11 cellular contexts compared by ENCODE assay signal in the genomic region with DNA sequence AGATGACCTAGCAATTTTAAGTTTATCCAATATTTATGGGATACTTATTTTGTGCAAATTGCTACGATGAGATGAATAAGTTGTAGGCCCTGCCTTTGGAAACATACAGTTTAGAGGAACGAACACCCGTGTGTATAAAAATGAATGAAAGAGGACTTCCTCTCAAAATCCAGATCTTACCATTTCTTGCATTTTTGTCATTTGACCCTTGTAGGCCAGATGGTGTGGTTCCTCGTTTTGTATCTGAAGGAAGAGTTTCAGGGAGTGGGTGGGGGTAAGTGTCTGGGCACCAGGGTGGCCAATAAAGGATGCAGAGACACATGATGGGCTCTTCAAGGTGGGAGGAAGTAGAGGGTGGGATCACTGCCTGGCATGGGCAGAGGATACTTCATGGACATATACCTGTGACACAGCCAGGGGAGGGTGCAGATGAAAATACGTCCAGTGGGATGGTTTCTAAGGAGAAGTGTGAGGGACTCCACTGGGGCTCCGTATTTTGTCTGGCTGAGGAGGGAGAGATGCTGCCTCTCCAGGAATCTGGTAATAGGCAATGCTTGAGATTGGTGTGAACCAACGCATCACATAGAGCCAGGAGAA. TPM values are rescaled to one million over a fixed set of nuclear protein-coding genes. Genes with fewer than 3 reads are reported as not detected.
A peak's percentile ranks its signal among the peaks of the same experiment; 100 is the strongest.
DNase-seq lines count a peak whose midpoint lies in the region; ATAC-seq, FAIRE-seq and TF ChIP-seq lines count a peak whose summit lies in the region.
"Had no signal": no experiment of that assay in that cellular context is flagged by ENCODE, and none has a peak within 500 bp of the region (broad histone marks: within the 10 kb centered on the region; RNA-seq: fewer than 3 reads in every experiment).

No MANE protein-coding gene starts in this region.

- H3K9me1 ChIP-seq in IMR-90 (ENCODE audit: insufficient read depth, low read length), result peaks cover 72% of the 10 kb centered on the region
- H3K9me1 ChIP-seq in K562 (ENCODE audit: control insufficient read depth, insufficient read depth, low read length), result no peaks in the 10 kb centered on the region

- in situ Hi-C loops in IMR-90 (cut with MboI; ENCODE audit: low sequenced_read_pairs), result no loop called here
- in situ Hi-C loops in K562 (cut with MboI), result no loop called here

- peaks cover 0 to 9% (median 0%) of the 10 kb centered on the region in 11 experiments; a peak in 3 of 22 replicates for H3K9me3 ChIP-seq in BLaER1 treated with 17β-estradiol and CSF1 and Interleukin-3, amounts not matched to agents 10 nM and 100 nM (replicated peaks in 1 of 11)
- H3K9me3 ChIP-seq in IMR-90 (ENCODE audit: control insufficient read depth, insufficient read depth, low read length) (no peaks in the 10 kb centered on the region), K562 (replicated peaks; ENCODE audit: control insufficient read depth, insufficient read depth, low read depth, low read length) (no peaks in the 10 kb centered on the region), H9 (ENCODE audit: control insufficient read depth, low read depth, low read length) (no peaks in the 10 kb centered on the region)
- H3K9me3 ChIP-seq: lower lobe of right lung had no signal

- H4K5ac ChIP-seq in IMR-90 (ENCODE audit: low read depth, low read length), result no peak overlapping the region
- no peak overlapping the region for H4K5ac ChIP-seq in H9 (ENCODE audit: insufficient read length, low read depth, low read length)

- H3K4me1 Mint-ChIP-seq in nephron (peaks cover 92% of the 10 kb centered on the region), H9 (peaks cover 61 to 64% of the 10 kb centered on the region in 2 experiments)

- H4K8ac ChIP-seq in IMR-90 (ENCODE audit: low read depth in 2 of 2, low read length in 2 of 2) (no peak overlapping the region), H9 (replicated peaks; ENCODE audit: insufficient read length, low read depth, low read length) (no peak overlapping the region)

- no peaks in the 10 kb centered on the region for H3K27me3 ChIP-seq in BLaER1 treated with 17β-estradiol and CSF1 and Interleukin-3, amounts not matched to agents 10 nM and 100 nM
- H3K27me3 ChIP-seq in IMR-90 (ENCODE audit: control insufficient read depth, insufficient read depth, low read length) (no peaks in the 10 kb centered on the region), K562 (ENCODE audit: control insufficient read depth in 2 of 2, insufficient read depth in 2 of 2, low read length in 2 of 2) (no peaks in the 10 kb centered on the region), H9 (ENCODE audit: insufficient read depth, low read length) (no peaks in the 10 kb centered on the region)

- H3K36me3 Mint-ChIP-seq in nephron (ENCODE audit: low read depth) (peaks cover 26% of the 10 kb centered on the region), H9 (ENCODE audit: insufficient read depth in 1 of 3, low read depth in 3 of 3) (peaks cover 4 to 14% (median 5%) of the 10 kb centered on the region in 3 experiments; a peak in 5 of 7 replicates)
- H3K36me3 Mint-ChIP-seq: WTC11 had no signal

- H3K4me1 ChIP-seq in BLaER1 treated with 17β-estradiol and CSF1 and Interleukin-3, amounts not matched to agents 10 nM and 100 nM, result peaks cover 96 to 100% (median 100%) of the 10 kb centered on the region in 10 experiments
- H3K4me1 ChIP-seq in IMR-90 (ENCODE audit: control insufficient read depth, insufficient read depth, low read length) (peaks cover 30% of the 10 kb centered on the region), K562 (replicated peaks in 1 of 2; ENCODE audit: control insufficient read depth in 2 of 2, insufficient read depth in 2 of 2, low read length in 2 of 2) (peaks cover 0 to 9% of the 10 kb centered on the region in 2 experiments; a peak in 3 of 5 replicates), H9 (ENCODE audit: insufficient read depth, low read length) (peaks cover 12% of the 10 kb centered on the region; the same call in 1 of the 2 replicates)

- H2AK5ac ChIP-seq in IMR-90 (ENCODE audit: low read depth, low read length), result no peak overlapping the region; the same call in 1 of the 2 replicates
- no peak overlapping the region for H2AK5ac ChIP-seq in H9 (ENCODE audit: insufficient read length, low read length)

- POLR2A ChIA-PET in IMR-90 (lab: Charles Lee; ENCODE audit: unreplicated experiment) (no interaction called here), K562 (lab: Yijun Ruan, JAX) (interaction anchor here (1.1 to 10.6 kb wide), 2 partner anchors 9 to 11 kb away, joined by 6 to 130 read pairs; no protein-coding TSS in a partner anchor)

- no peak overlapping the region for H2AK9ac ChIP-seq in IMR-90 (replicated peaks; ENCODE audit: low read depth, low read length, poor library complexity)

- H3K36me3 ChIP-seq in BLaER1 treated with 17β-estradiol and CSF1 and Interleukin-3, amounts not matched to agents 10 nM and 100 nM, result peaks cover 10 to 72% (median 56%) of the 10 kb centered on the region in 11 experiments; a peak in 21 of 22 replicates
- peaks cover 4% of the 10 kb centered on the region for H3K36me3 ChIP-seq in IMR-90 (ENCODE audit: control insufficient read depth, insufficient read depth, low read length)
- H3K36me3 ChIP-seq in K562 (ENCODE audit: control insufficient read depth, insufficient read depth, low read length), result peaks cover 26% of the 10 kb centered on the region; the same call in 2 of the 3 replicates

- peaks cover 38 to 100% (median 98%) of the 10 kb centered on the region in 11 experiments for H4K20me1 ChIP-seq in BLaER1 treated with 17β-estradiol and CSF1 and Interleukin-3, amounts not matched to agents 10 nM and 100 nM
- H4K20me1 ChIP-seq in IMR-90 (ENCODE audit: insufficient read depth, low read length) (peaks cover 100% of the 10 kb centered on the region), K562 (replicated peaks; ENCODE audit: control insufficient read depth, insufficient read depth, low read length) (peaks cover 62% of the 10 kb centered on the region), H9 (ENCODE audit: control insufficient read depth, insufficient read depth, insufficient read length) (no peaks in the 10 kb centered on the region)

- H3T11ph ChIP-seq in H9 (ENCODE audit: low read length), result no peak overlapping the region

- H3K56ac ChIP-seq in IMR-90 (ENCODE audit: extremely low read depth, insufficient read depth, low read length) (no peak overlapping the region), H9 (ENCODE audit: insufficient read length, low read depth, low read length) (no peak overlapping the region)

- TF ChIP-seq RAD21 in IMR-90 (IDR thresholded peaks at IDR 0.05; ENCODE audit: low read length) (no peak), K562 (CRISPR knock-in tag; conservative IDR thresholded peaks at IDR 0.05 in 1 of 2, IDR thresholded peaks at IDR 0.05 in 1 of 2) (no peak)

- intact Hi-C loops in IMR-90 (cut with micrococcal nuclease) (no loop called here), K562 (cut with micrococcal nuclease) (no loop called here)

- 0 out of 2 replicates have a peak overlapping the region, but pooled peaks have one; percentile 22 for H3K4ac ChIP-seq in IMR-90 (ENCODE audit: low read depth, low read length)
- no peak overlapping the region for H3K4ac ChIP-seq in H9 (ENCODE audit: low read depth, low read length)

- H3K18ac ChIP-seq in IMR-90 (ENCODE audit: low read depth, low read length), result no peak overlapping the region
- no peak overlapping the region for H3K18ac ChIP-seq in H9 (ENCODE audit: insufficient read length, low read depth, low read length)

- H3K23me2 ChIP-seq in H9 (ENCODE audit: insufficient read length, low read depth, low read length, poor library complexity, severe bottlenecking), result no peaks in the 10 kb centered on the region

- H2BK5ac ChIP-seq in IMR-90 (ENCODE audit: low read depth, low read length, poor library complexity, severe bottlenecking), result no peak overlapping the region
- no peak overlapping the region for H2BK5ac ChIP-seq in H9 (ENCODE audit: insufficient read length, low read length)

- H3K79me1 ChIP-seq in IMR-90 (ENCODE audit: low read depth in 1 of 2, low read length in 2 of 2) (peaks cover 14 to 100% of the 10 kb centered on the region in 2 experiments), H9 (ENCODE audit: insufficient read depth, low read depth, low read length, poor library complexity, severe bottlenecking) (no peaks in the 10 kb centered on the region)

- H3K4me3 Mint-ChIP-seq in nephron (no peak overlapping the region), H9 (no peak overlapping the region)
- H3K4me3 Mint-ChIP-seq: stimulated activated naive CD8-positive, alpha-beta T cell treated with anti-CD3 and anti-CD28 coated beads, Interleukin-15, Interleukin-2, amounts not matched to agents 100 ng/mL and 50 ng/mL, for 24 hours; WTC11 had no signal

- ATAC-seq in IMR-90 (ENCODE audit: low read depth), result no peak
- ATAC-seq in K562, result no peak
- no peak for ATAC-seq in GM18511 (IDR thresholded peaks at IDR 0.05; ENCODE audit: unreplicated experiment)
- no peak for ATAC-seq in HG03196 (IDR thresholded peaks at IDR 0.05; ENCODE audit: unreplicated experiment)
- ATAC-seq: WTC11 had no signal

- no peak for TF ChIP-seq CTCF in IMR-90 (conservative IDR thresholded peaks at IDR 0.05; ENCODE audit: low read depth, low read length)
- TF ChIP-seq CTCF in K562 (IDR thresholded peaks at IDR 0.05 in 2 of 3, conservative IDR thresholded peaks at IDR 0.05 in 1 of 3; ENCODE audit: insufficient read depth in 2 of 3, low read depth in 1 of 3, low read length in 3 of 3), result no peak
- TF ChIP-seq CTCF in nephron (IDR thresholded peaks at IDR 0.05; ENCODE audit: unreplicated experiment in 3 of 3), result no peak
- TF ChIP-seq CTCF in H9 (conservative IDR thresholded peaks at IDR 0.05), result no peak

- H3K27ac Mint-ChIP-seq in nephron (peak overlapping the region in 2 of 3 experiments; percentile 70 to 95), H9 (peak overlapping the region in 1 of 3 experiments; percentile 15; a peak in 1 of 7 replicates)
- H3K27ac Mint-ChIP-seq: stimulated activated naive CD8-positive, alpha-beta T cell treated with anti-CD3 and anti-CD28 coated beads, Interleukin-15, Interleukin-2, amounts not matched to agents 100 ng/mL and 50 ng/mL, for 24 hours; WTC11 had no signal

- peak overlapping the region in 9 of 11 experiments; percentile 24 to 76 (median 67); a peak in 17 of 22 replicates for H3K9ac ChIP-seq in BLaER1 treated with 17β-estradiol and CSF1 and Interleukin-3, amounts not matched to agents 10 nM and 100 nM
- no peak overlapping the region for H3K9ac ChIP-seq in IMR-90 (ENCODE audit: low read depth, low read length)
- peak overlapping the region in 1 of 2 experiments; percentile 39; a peak in 1 of 4 replicates for H3K9ac ChIP-seq in K562 (ENCODE audit: insufficient read depth in 1 of 2, low read depth in 2 of 2, low read length in 2 of 2)
- no peak overlapping the region for H3K9ac ChIP-seq in H9 (ENCODE audit: extremely low read depth, insufficient read length, low read length)

- H2BK20ac ChIP-seq in IMR-90 (ENCODE audit: low read depth, low read length) (no peak overlapping the region), H9 (ENCODE audit: low read depth, low read length, poor library complexity, severe bottlenecking) (no peak overlapping the region)

- TF ChIP-seq EP300 in K562 (IDR thresholded peaks at IDR 0.05; ENCODE audit: low read length), result no peak

- peak overlapping the region; percentile 81 to 98 (median 97) for H3K4me2 ChIP-seq in BLaER1 treated with 17β-estradiol and CSF1 and Interleukin-3, amounts not matched to agents 10 nM and 100 nM
- no peak overlapping the region for H3K4me2 ChIP-seq in IMR-90 (ENCODE audit: low read depth, low read length)
- H3K4me2 ChIP-seq in K562 (ENCODE audit: insufficient read depth, low read length), result no peak overlapping the region
- H3K4me2 ChIP-seq in H9 (ENCODE audit: insufficient read depth, insufficient read length, low read length), result no peak overlapping the region

- H3K9me3 Mint-ChIP-seq in nephron (no peaks in the 10 kb centered on the region), H9 (no peaks in the 10 kb centered on the region)
- H3K9me3 Mint-ChIP-seq: stimulated activated naive CD8-positive, alpha-beta T cell treated with anti-CD3 and anti-CD28 coated beads, Interleukin-15, Interleukin-2, amounts not matched to agents 100 ng/mL and 50 ng/mL, for 24 hours; WTC11 had no signal

- H3K79me2 ChIP-seq in K562 (ENCODE audit: control insufficient read depth, insufficient read depth, low read length), result peaks cover 97% of the 10 kb centered on the region
- no peaks in the 10 kb centered on the region; the same call in none of the 2 replicates for H3K79me2 ChIP-seq in H9 (ENCODE audit: insufficient read depth, low read length)

- H4K91ac ChIP-seq in IMR-90 (ENCODE audit: insufficient read depth, low read depth, low read length) (no peak overlapping the region), H9 (ENCODE audit: insufficient read length, low read depth, low read length) (no peak overlapping the region)

- H3K4me3 ChIP-seq in BLaER1 treated with 17β-estradiol and CSF1 and Interleukin-3, amounts not matched to agents 10 nM and 100 nM, result peak overlapping the region in 7 of 10 experiments; percentile 8 to 48 (median 26); a peak in 10 of 20 replicates
- H3K4me3 ChIP-seq in IMR-90 (ENCODE audit: insufficient read depth, low read depth, low read length), result no peak overlapping the region
- no peak overlapping the region for H3K4me3 ChIP-seq in K562
- H3K4me3 ChIP-seq: lower lobe of right lung had no signal

- dilution Hi-C loops in IMR-90 (cut with HindIII; ENCODE audit: low sequenced_read_pairs, unreplicated experiment), result no loop called here

- H2BK15ac ChIP-seq in IMR-90 (ENCODE audit: low read depth, low read length) (no peak overlapping the region), H9 (ENCODE audit: low read depth, low read length) (no peak overlapping the region)

- TF ChIP-seq POLR2A in IMR-90 (IDR thresholded peaks at IDR 0.05; ENCODE audit: low read depth, low read length), result no peak
- TF ChIP-seq POLR2A in K562 (conservative IDR thresholded peaks at IDR 0.05), result no peak

- no peak overlapping the region for H2BK12ac ChIP-seq in H9 (ENCODE audit: insufficient read length, low read depth, low read length)

- H3K23ac ChIP-seq in IMR-90 (ENCODE audit: low read depth, low read length), result 0 out of 2 replicates have a peak overlapping the region, but pooled peaks have one; percentile 18
- H3K23ac ChIP-seq in H9 (ENCODE audit: insufficient read length, low read depth, low read length), result no peak overlapping the region

- DNase-seq in IMR-90 (no peak), K562 (ENCODE audit: extremely low read depth in 1 of 4, low spot score in 3 of 4) (no peak), H9 (no peak)
- no peak for DNase-seq in stimulated activated naive CD4-positive, alpha-beta T cell treated with Interleukin-2 at 50 U/mL for 16 hours (lab: John Stamatoyannopoulos, UW)
- DNase-seq: lower lobe of right lung had no signal

- H3K27me3 Mint-ChIP-seq in nephron (ENCODE audit: low read depth) (no peaks in the 10 kb centered on the region), H9 (ENCODE audit: low read depth) (no peaks in the 10 kb centered on the region)
- H3K27me3 Mint-ChIP-seq: stimulated activated naive CD8-positive, alpha-beta T cell treated with anti-CD3 and anti-CD28 coated beads, Interleukin-15, Interleukin-2, amounts not matched to agents 100 ng/mL and 50 ng/mL, for 24 hours had no signal

- H3K27ac ChIP-seq in BLaER1 treated with 17β-estradiol and CSF1 and Interleukin-3, amounts not matched to agents 10 nM and 100 nM, result peak overlapping the region in 10 of 11 experiments; percentile 9 to 92 (median 82); a peak in 18 of 22 replicates
- H3K27ac ChIP-seq in IMR-90 (ENCODE audit: insufficient read depth, low read length) (no peak overlapping the region), K562 (ENCODE audit: extremely low read depth, low read depth, low read length) (no peak overlapping the region), H9 (ENCODE audit: insufficient read length, low read depth, low read length) (no peak overlapping the region)
- H3K27ac ChIP-seq: lower lobe of right lung had no signal

- FAIRE-seq in K562 (lab: Jason Lieb, UNC), result no peak

- WGBS in IMR-90 (ENCODE audit: extremely low coverage in 2 of 2, insufficient read length in 1 of 2), 2 experiments, result 92% methylated on average over 3 of the region's 7 CpGs; no CpG with 5 or more reads in 1 of the 2 experiments
- 70% methylated on average over 7 of the region's 7 CpGs for WGBS in K562 (ENCODE audit: insufficient coverage, low coverage, missing lambda C conversion rate)
- WGBS in H9 (ENCODE audit: extremely low coverage, insufficient read length, low lambda C conversion rate), result no CpG with 5 or more reads among the region's 7 CpGs

- CTCF ChIA-PET in IMR-90 (lab: Yijun Ruan, JAX), result no interaction called here
- CTCF ChIA-PET in K562 (lab: Yijun Ruan, JAX; ENCODE audit: low intra/inter-chr PET ratio), result no interaction called here

- H2BK120ac ChIP-seq in IMR-90 (ENCODE audit: low read depth, low read length) (no peak overlapping the region), H9 (ENCODE audit: low read depth, low read length, poor library complexity, severe bottlenecking) (no peak overlapping the region)

- BruUV-seq in IMR-90 (replicated peaks; lab: Mats Ljungman, UMichigan) (no TSS peak), K562 (replicated peaks; lab: Mats Ljungman, UMichigan) (TSS peak; percentile 7)

- H2AFZ ChIP-seq in IMR-90 (replicated peaks; ENCODE audit: low read length, poor library complexity), result no peak overlapping the region
- no peak overlapping the region for H2AFZ ChIP-seq in K562 (ENCODE audit: low read depth, low read length)
- no peak overlapping the region for H2AFZ ChIP-seq in H9 (ENCODE audit: low read length)

- H3K14ac ChIP-seq in IMR-90 (replicated peaks; ENCODE audit: low read depth, low read length) (no peak overlapping the region), H9 (ENCODE audit: insufficient read depth, low read length) (no peak overlapping the region)

RNA-seq across cellular contexts. Expression of a gene that starts 14.4 kb away (rescaled TPM):
- 50.8 and 56.5 TPM in 2 replicates for total RNA-seq in IMR-90 (2012; rRNA removed)
- polyA plus RNA-seq in IMR-90 (2012; rRNA removed), result 60.7 and 66.4 TPM in 2 replicates
- 42.3 and 56.1 TPM in 2 replicates for polyA plus RNA-seq in IMR-90 (2012; cell fraction: cytosol; rRNA removed)
- 86.1 and 91.5 TPM in 2 replicates for polyA plus RNA-seq in IMR-90 (2012; cell fraction: nucleus; rRNA removed; ENCODE audit: low replicate concordance)
- total RNA-seq in K562 (2011; cell fraction: chromatin; rRNA removed; ENCODE audit: low replicate concordance), result 70.6 and 157 TPM in 2 replicates
- 89.5 and 98.9 TPM in 2 replicates for total RNA-seq in K562 (2011; cell fraction: nucleolus; rRNA removed)
- total RNA-seq in K562 (2011; cell fraction: nucleoplasm; rRNA removed), result 74.0 and 80.4 TPM in 2 replicates
- 52.1 and 57.2 TPM in 2 replicates for total RNA-seq in K562 (2014; rRNA removed)
- 36.1 and 36.6 TPM in 2 replicates for total RNA-seq in K562 (2014; rRNA removed; fragmentation: Illumina TruSeq; extraction: Trizol)
- total RNA-seq in K562 (2015; rRNA removed; fragmentation: Illumina TruSeq; extraction: Trizol), result 33.3 and 35.6 TPM in 2 replicates
- total RNA-seq in K562 (2021), result 81.3 and 94.2 TPM in 2 replicates
- polyA plus RNA-seq in K562 (2011; rRNA removed), result 66.5 and 72.1 TPM in 2 replicates
- 68.3 and 74.8 TPM in 2 replicates for polyA plus RNA-seq in K562 (2011; cell fraction: cytosol; rRNA removed)
- polyA plus RNA-seq in K562 (2011; cell fraction: nucleus; rRNA removed), result 140 and 167 TPM in 2 replicates
- polyA plus RNA-seq in K562 (2012), result 53.3 and 64.1 TPM in 2 replicates
- polyA plus RNA-seq in K562 (2014; fragmentation: Illumina TruSeq; extraction: Trizol), result 73.6 and 78.3 TPM in 2 replicates
- 1 to 10 TPM in 1 of 2 experiments, under 1 TPM in 1; 0.63 to 1.3 TPM for polyA plus RNA-seq in K562 (2014; fragmentation: Nextera tagmentation; extraction: Ambion mirVana)
- 53.4 and 57.2 TPM in 2 replicates for polyA plus RNA-seq in K562 (2014; rRNA removed)
- 48.3 and 60.9 TPM in 2 replicates for polyA minus RNA-seq in K562 (2011; rRNA and poly(A)+ RNA removed)
- 37.6 and 41.0 TPM in 2 replicates for polyA minus RNA-seq in K562 (2011; cell fraction: cytosol; rRNA and poly(A)+ RNA removed)
- polyA minus RNA-seq in K562 (2011; cell fraction: nucleus; rRNA and poly(A)+ RNA removed), result 30.2 and 35.1 TPM in 2 replicates
- 48.0 and 50.1 TPM in 2 replicates for total RNA-seq in H9 (2021)

Comparison
In these comparisons a context has a peak if more than half of its experiments do, and no peak if none do; other contexts are left out.
1. H3K27ac ChIP-seq: peak in BLaER1 treated with 17β-estradiol and CSF1 and Interleukin-3, amounts not matched to agents 10 nM and 100 nM (10 of 11); none in IMR-90 (single experiment), K562 (single experiment) and H9 (single experiment).
2. H3K4me2 ChIP-seq: peak in BLaER1 treated with 17β-estradiol and CSF1 and Interleukin-3, amounts not matched to agents 10 nM and 100 nM (11 of 11); none in IMR-90 (single experiment), K562 (single experiment) and H9 (single experiment).
3. H3K4me3 ChIP-seq: peak in BLaER1 treated with 17β-estradiol and CSF1 and Interleukin-3, amounts not matched to agents 10 nM and 100 nM (7 of 10); none in IMR-90 (single experiment) and K562 (single experiment).
4. H3K9ac ChIP-seq: peak in BLaER1 treated with 17β-estradiol and CSF1 and Interleukin-3, amounts not matched to agents 10 nM and 100 nM (9 of 11); none in IMR-90 (single experiment) and H9 (single experiment).